12 cellular contexts compared by ENCODE assay signal in genomic region chr20:48411265-48411664, GRCh38.
"Had no signal": no experiment of that assay in that cellular context is flagged by ENCODE, and none has a peak within 500 bp of the region (broad histone marks: within the 10 kb centered on the region; RNA-seq: fewer than 3 reads in every experiment).

No MANE protein-coding gene starts in this region.

- ATAC-seq: activated CD4-positive, CD25-positive, alpha-beta regulatory T cell treated with anti-CD3 and anti-CD28 coated beads, Interleukin-2, amount 50 U/mL, for 24 hours; activated CD8-positive, alpha-beta T cell treated with anti-CD3 and anti-CD28 coated beads, Interleukin-2, amount 10 ng/mL, durations not matched to agents 7 days and 5 days; stimulated activated naive B cell treated with anti-CD40 and anti-IgM and Interleukin-4, amounts not matched to agents 10 μg/mL and 1 μg/mL and 100 μg/mL, for 72 hours; upper lobe of right lung had no signal

- H3K9me3 ChIP-seq: colonic mucosa, prostate gland, sigmoid colon, upper lobe of right lung had no signal

- FAIRE-seq: keratinocyte had no signal

- DNase-seq: activated CD4-positive, alpha-beta T cell treated with anti-CD3 and anti-CD28 coated beads, Interleukin-2, amount 10 ng/mL, durations not matched to agents 7 days and 5 days; activated CD8-positive, alpha-beta T cell treated with anti-CD3 and anti-CD28 coated beads, Interleukin-2, amount 10 ng/mL, durations not matched to agents 7 days and 5 days; activated naive CD4-positive, alpha-beta T cell treated with Interleukin-2 at 50 U/mL for 16 hours; activated naive CD8-positive, alpha-beta T cell treated with anti-CD3 and anti-CD28 coated beads, Interleukin-2, amount 10 ng/mL, durations not matched to agents 7 days and 5 days; activated T-cell treated with anti-CD3 and anti-CD28 coated beads, Interleukin-2, amount 50 U/mL, for 24 hours; colonic mucosa; sigmoid colon; stimulated activated naive B cell treated with anti-CD40 and anti-IgM and Interleukin-4, amounts not matched to agents 10 μg/mL and 1 μg/mL and 100 μg/mL, for 72 hours; upper lobe of right lung had no signal

- H3K27me3 ChIP-seq: colonic mucosa, sigmoid colon, upper lobe of right lung had no signal

- H3K36me3 ChIP-seq: colonic mucosa, prostate gland, sigmoid colon, upper lobe of right lung had no signal

- H3K27ac ChIP-seq: colonic mucosa, prostate gland, sigmoid colon, upper lobe of right lung had no signal

- H3K4me3 ChIP-seq: colonic mucosa, prostate gland, sigmoid colon, upper lobe of right lung had no signal

- H3K4me1 ChIP-seq: colonic mucosa, prostate gland, sigmoid colon, upper lobe of right lung had no signal
